30 cellular contexts compared by ENCODE assay signal in the genomic region with DNA sequence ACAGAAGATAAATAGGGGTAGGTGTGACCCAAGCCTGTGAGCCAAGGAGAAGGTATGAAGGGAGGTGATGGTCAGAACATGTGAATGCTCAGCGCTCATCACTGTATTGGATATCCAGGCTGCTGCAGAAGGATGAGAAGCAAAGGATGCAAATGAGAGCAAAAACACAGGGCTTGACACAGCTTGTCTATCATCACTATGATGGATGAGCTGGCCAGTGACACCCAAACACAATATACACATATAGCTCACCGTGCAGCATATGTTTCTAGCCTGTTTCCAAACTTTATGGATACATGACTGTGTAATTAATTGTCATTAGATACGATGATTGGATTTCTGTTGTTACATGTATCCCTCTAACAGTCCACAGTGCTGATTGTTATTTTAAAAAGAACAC.
"Had no signal": no experiment of that assay in that cellular context is flagged by ENCODE, and none has a peak within 500 bp of the region (broad histone marks: within the 10 kb centered on the region; RNA-seq: fewer than 3 reads in every experiment).

No MANE protein-coding gene starts in this region.

- H3K79me2 ChIP-seq: hepatocyte had no signal

- H3K27me3 ChIP-seq: brain microvascular endothelial cell, esophagus muscularis mucosa, gastroesophageal sphincter, heart right ventricle, hepatocyte had no signal

- H3K4me3 Mint-ChIP-seq: activated CD4-positive, alpha-beta memory T cell treated with anti-CD3 and anti-CD28 coated beads for 36 hours; activated CD4-positive, alpha-beta T cell treated with anti-CD3 and anti-CD28 coated beads for 36 hours; activated CD4-positive, alpha-beta T cell treated with anti-CD3 and anti-CD28 coated beads, Interleukin-2, amount 10 ng/mL, durations not matched to agents 24 days and 14 days; activated CD8-positive, alpha-beta memory T cell treated with anti-CD3 and anti-CD28 coated beads, Interleukin-2, amount 10 ng/mL, durations not matched to agents 7 days and 5 days; activated CD8-positive, alpha-beta T cell treated with anti-CD3 and anti-CD28 coated beads, Interleukin-2, amount 10 ng/mL, durations not matched to agents 7 days and 5 days; activated naive CD8-positive, alpha-beta T cell; activated T-cell treated with anti-CD3 and anti-CD28 coated beads, Interleukin-2, amount 50 U/mL, for 24 hours; activated T-cell treated with anti-CD3 and anti-CD28 coated beads, Interleukin-2, amount 50 U/mL, for 72 hours; central memory CD8-positive, alpha-beta T cell; effector memory CD8-positive, alpha-beta T cell had no signal

- DNase-seq: activated CD4-positive, alpha-beta memory T cell treated with anti-CD3 and anti-CD28 coated beads for 36 hours; activated CD4-positive, alpha-beta T cell treated with anti-CD3 and anti-CD28 coated beads for 36 hours; activated CD4-positive, alpha-beta T cell treated with anti-CD3 and anti-CD28 coated beads, Interleukin-2, amount 10 ng/mL, durations not matched to agents 24 days and 14 days; activated CD4-positive, CD25-positive, alpha-beta regulatory T cell; activated CD4-positive, CD25-positive, alpha-beta regulatory T cell treated with anti-CD3 and anti-CD28 coated beads, Interleukin-2, amount 50 U/mL, for 72 hours; activated CD8-positive, alpha-beta memory T cell treated with anti-CD3 and anti-CD28 coated beads, Interleukin-2, amount 10 ng/mL, durations not matched to agents 7 days and 5 days; activated CD8-positive, alpha-beta memory T cell treated with anti-CD3 and anti-CD28 coated beads, Interleukin-2, amount 50 U/mL, for 4 hours; activated CD8-positive, alpha-beta T cell treated with anti-CD3 and anti-CD28 coated beads, Interleukin-2, amount 10 ng/mL, durations not matched to agents 7 days and 5 days; activated effector memory CD4-positive, alpha-beta T cell treated with Interleukin-2 at 50 U/mL for 16 hours; activated gamma-delta T cell treated with Interleukin-2 at 50 U/mL for 16 hours; activated naive CD4-positive, alpha-beta T cell treated with anti-CD3 and anti-CD28 coated beads, Interleukin-2, amount 50 U/mL, for 16 hours; activated naive CD4-positive, alpha-beta T cell treated with Interleukin-2 at 50 U/mL for 16 hours; activated T-cell treated with anti-CD3 and anti-CD28 coated beads, Interleukin-2, amount 50 U/mL, for 24 hours; activated T-cell treated with anti-CD3 and anti-CD28 coated beads, Interleukin-2, amount 50 U/mL, for 72 hours; amniotic stem cell; anterior cingulate cortex; brain microvascular endothelial cell; dermis blood vessel endothelial cell; effector CD4-positive, alpha-beta T cell; effector memory CD8-positive, alpha-beta T cell; erythroblast; foreskin melanocyte; heart right ventricle; T-helper 2 cell had no signal

- ATAC-seq: activated CD4-positive, alpha-beta T cell treated with anti-CD3 and anti-CD28 coated beads for 36 hours; activated CD8-positive, alpha-beta memory T cell treated with anti-CD3 and anti-CD28 coated beads, Interleukin-2, amount 10 ng/mL, durations not matched to agents 7 days and 5 days; activated CD8-positive, alpha-beta T cell treated with anti-CD3 and anti-CD28 coated beads, Interleukin-2, amount 10 ng/mL, durations not matched to agents 7 days and 5 days; activated T-cell treated with anti-CD3 and anti-CD28 coated beads, Interleukin-2, amount 50 U/mL, for 72 hours; effector memory CD8-positive, alpha-beta T cell; gastroesophageal sphincter; heart right ventricle had no signal

- H3K4me1 Mint-ChIP-seq: activated CD4-positive, alpha-beta T cell treated with anti-CD3 and anti-CD28 coated beads for 36 hours; activated CD4-positive, alpha-beta T cell treated with anti-CD3 and anti-CD28 coated beads, Interleukin-2, amount 10 ng/mL, durations not matched to agents 24 days and 14 days; activated CD8-positive, alpha-beta memory T cell treated with anti-CD3 and anti-CD28 coated beads, Interleukin-2, amount 10 ng/mL, durations not matched to agents 7 days and 5 days; central memory CD8-positive, alpha-beta T cell had no signal

- H3K4me2 ChIP-seq: hepatocyte had no signal

- H3K9me3 Mint-ChIP-seq: activated CD4-positive, alpha-beta memory T cell treated with anti-CD3 and anti-CD28 coated beads for 36 hours; activated CD4-positive, alpha-beta T cell treated with anti-CD3 and anti-CD28 coated beads, Interleukin-2, amount 10 ng/mL, durations not matched to agents 24 days and 14 days; activated T-cell treated with anti-CD3 and anti-CD28 coated beads, Interleukin-2, amount 50 U/mL, for 24 hours; activated T-cell treated with anti-CD3 and anti-CD28 coated beads, Interleukin-2, amount 50 U/mL, for 72 hours; central memory CD8-positive, alpha-beta T cell; effector memory CD8-positive, alpha-beta T cell had no signal

- H3K27ac ChIP-seq: brain microvascular endothelial cell, coronary artery, heart right ventricle, hepatocyte had no signal

- H3K27me3 Mint-ChIP-seq: activated CD4-positive, alpha-beta memory T cell treated with anti-CD3 and anti-CD28 coated beads for 36 hours; activated CD4-positive, alpha-beta T cell treated with anti-CD3 and anti-CD28 coated beads for 36 hours; activated T-cell treated with anti-CD3 and anti-CD28 coated beads, Interleukin-2, amount 50 U/mL, for 24 hours had no signal

- H3K27ac Mint-ChIP-seq: activated CD4-positive, alpha-beta memory T cell treated with anti-CD3 and anti-CD28 coated beads for 36 hours; activated CD4-positive, alpha-beta T cell treated with anti-CD3 and anti-CD28 coated beads for 36 hours; activated CD4-positive, alpha-beta T cell treated with anti-CD3 and anti-CD28 coated beads, Interleukin-2, amount 10 ng/mL, durations not matched to agents 24 days and 14 days; activated CD8-positive, alpha-beta memory T cell treated with anti-CD3 and anti-CD28 coated beads, Interleukin-2, amount 10 ng/mL, durations not matched to agents 7 days and 5 days; activated CD8-positive, alpha-beta T cell treated with anti-CD3 and anti-CD28 coated beads, Interleukin-2, amount 10 ng/mL, durations not matched to agents 7 days and 5 days; activated naive CD8-positive, alpha-beta T cell; activated T-cell treated with anti-CD3 and anti-CD28 coated beads, Interleukin-2, amount 50 U/mL, for 24 hours; activated T-cell treated with anti-CD3 and anti-CD28 coated beads, Interleukin-2, amount 50 U/mL, for 72 hours; effector memory CD8-positive, alpha-beta T cell had no signal

- H3K9me3 ChIP-seq: esophagus muscularis mucosa, gastroesophageal sphincter, heart right ventricle had no signal

- H3K4me1 ChIP-seq: heart right ventricle had no signal

- H3K4me3 ChIP-seq: coronary artery, esophagus muscularis mucosa, gastroesophageal sphincter, heart right ventricle, hepatocyte had no signal

- H3K36me3 ChIP-seq: brain microvascular endothelial cell, esophagus muscularis mucosa, gastroesophageal sphincter, heart right ventricle had no signal

- H3K36me3 Mint-ChIP-seq: activated CD4-positive, alpha-beta memory T cell treated with anti-CD3 and anti-CD28 coated beads for 36 hours; activated CD8-positive, alpha-beta memory T cell treated with anti-CD3 and anti-CD28 coated beads, Interleukin-2, amount 10 ng/mL, durations not matched to agents 7 days and 5 days; activated naive CD8-positive, alpha-beta T cell had no signal

- H2AFZ ChIP-seq: hepatocyte had no signal
